In the genomic region with DNA sequence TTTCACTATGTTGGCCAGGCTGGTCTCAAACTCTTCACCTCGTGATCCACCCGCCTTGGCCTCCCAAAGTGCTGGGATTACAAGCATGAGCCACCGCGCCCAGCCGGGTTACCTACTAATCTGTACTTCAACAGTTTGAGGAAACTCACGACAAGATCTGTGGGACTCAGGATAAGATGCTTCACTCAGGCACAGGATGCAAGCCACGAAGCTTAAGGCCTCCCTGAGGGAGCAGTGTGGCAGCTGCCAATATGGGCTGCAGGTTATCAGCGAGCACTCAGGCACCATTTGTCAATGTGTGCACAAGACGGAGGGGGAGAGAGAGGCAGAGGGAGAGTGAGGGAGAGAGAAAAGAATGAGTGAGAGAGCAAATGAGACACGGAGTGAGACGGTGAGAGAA, we compare ENCODE assay signal across 21 cellular contexts.
DNase-seq lines count a peak whose midpoint lies in the region; ATAC-seq lines count a peak whose summit lies in the region.
"Had no signal": no experiment of that assay in that cellular context is flagged by ENCODE, and none has a peak within 500 bp of the region (broad histone marks: within the 10 kb centered on the region; RNA-seq: fewer than 3 reads in every experiment).

No MANE protein-coding gene starts in this region.

- peaks cover 0 to 8% of the 10 kb centered on the region in 2 donors for H3K4me1 ChIP-seq in neuronal stem cell (ENCODE audit: control insufficient read depth in 2 of 2, insufficient read depth in 1 of 2, low read depth in 1 of 2, low read length in 2 of 2)

- H3K4me2 ChIP-seq in neuronal stem cell (ENCODE audit: insufficient read depth, low read length, poor library complexity, severe bottlenecking), result no peak overlapping the region

- no peaks in the 10 kb centered on the region for H3K79me1 ChIP-seq in neuronal stem cell (ENCODE audit: low read depth, low read length)

- no peak overlapping the region for H2BK12ac ChIP-seq in neuronal stem cell (ENCODE audit: low read length)

- H2BK120ac ChIP-seq in neuronal stem cell (ENCODE audit: low read depth, low read length), result no peak overlapping the region

- ATAC-seq in HG02678 (IDR thresholded peaks at IDR 0.05; ENCODE audit: unreplicated experiment), result no peak
- ATAC-seq: K562, Panc1 had no signal

- no peaks in the 10 kb centered on the region for H3K36me3 ChIP-seq in neuronal stem cell (replicated peaks in 1 of 2; ENCODE audit: control insufficient read depth in 2 of 2, insufficient read depth in 2 of 2, low read length in 2 of 2)

- H3K4me3 ChIP-seq in neuronal stem cell (ENCODE audit: low read length in 2 of 2), result peak overlapping the region in 1 of 2 donors; percentile 33
- H3K4me3 ChIP-seq: K562 had no signal

- no peak overlapping the region for H3K9ac ChIP-seq in neuronal stem cell (ENCODE audit: low read depth, low read length, poor library complexity)

- H2AFZ ChIP-seq in neuronal stem cell (ENCODE audit: low read length), result no peak overlapping the region

- no peak overlapping the region for H3K23ac ChIP-seq in neuronal stem cell (ENCODE audit: low read depth, low read length, poor library complexity)

- H2BK5ac ChIP-seq in neuronal stem cell (ENCODE audit: low read length), result no peak overlapping the region

- H3K4ac ChIP-seq in neuronal stem cell (ENCODE audit: low read length), result no peak overlapping the region

- H4K8ac ChIP-seq in neuronal stem cell (ENCODE audit: low read depth, low read length), result no peak overlapping the region

- H3K27ac ChIP-seq in neuronal stem cell (replicated peaks; ENCODE audit: low read length), result no peak overlapping the region
- H3K27ac ChIP-seq: RWPE1 had no signal

- peak overlapping the region; percentile 82 for H4K91ac ChIP-seq in neuronal stem cell (ENCODE audit: low read depth, low read length, poor library complexity)

- H3K14ac ChIP-seq in neuronal stem cell (ENCODE audit: low read length), result no peak overlapping the region

- H2AK5ac ChIP-seq in neuronal stem cell (ENCODE audit: low read depth, low read length), result peak overlapping the region; percentile 13

- no peak overlapping the region for H3K18ac ChIP-seq in neuronal stem cell (ENCODE audit: low read length)

- 100% methylated on average over 2 of the region's 11 CpGs for WGBS in neuronal stem cell (ENCODE audit: extremely low coverage in 2 of 2, insufficient read length in 2 of 2, insufficient replicate concordance in 1 of 2), 2 donors

- H3K27me3 ChIP-seq in neuronal stem cell (ENCODE audit: control insufficient read depth in 3 of 3, insufficient read depth in 3 of 3, low read depth in 1 of 3, low read length in 3 of 3), result peaks cover 0 to 5% (median 0%) of the 10 kb centered on the region in 3 experiments

- peak; percentile 77 for DNase-seq in NCI-H82 (lab: John Stamatoyannopoulos, UW)
- DNase-seq in NCI-H82 treated with DMSO at 0.1 percent for 48 hours (lab: John Stamatoyannopoulos, UW; ENCODE audit: unreplicated experiment), result no peak
- DNase-seq in islet precursor cell, result peak; percentile 38
- no peak for DNase-seq in neuronal stem cell (ENCODE audit: low spot score)
- no peak for DNase-seq in stimulated activated CD8-positive, alpha-beta memory T cell treated with anti-CD3 and anti-CD28 coated beads, Interleukin-4, amount 100 ng/mL, for 48 hours
- DNase-seq in LoVo (ENCODE audit: low spot score), result no peak
- no peak for DNase-seq in NOMO-1 treated with dmso at 0.1 percent for 144 hours (lab: John Stamatoyannopoulos, UW; ENCODE audit: unreplicated experiment)
- DNase-seq: 8988T, Calu3, DND-41, Kasumi-1, NCI-H1694, NCI-H2081, NCI-H345, NCI-H510A treated with DMSO at 0.1 percent for 48 hours, NCI-H774, SHP77 had no signal

- H2BK15ac ChIP-seq in neuronal stem cell (ENCODE audit: low read length), result peak overlapping the region; percentile 39

- H3K9me3 ChIP-seq in neuronal stem cell (replicated peaks in 1 of 2; ENCODE audit: control insufficient read depth in 2 of 2, insufficient read depth in 1 of 2, low read depth in 1 of 2, low read length in 2 of 2), result no peaks in the 10 kb centered on the region

Comparison
In these comparisons a context has a peak if more than half of its experiments do, and no peak if none do; other contexts are left out.
1. DNase-seq: peak in NCI-H82 (single experiment) and islet precursor cell (single experiment); none in NCI-H82 treated with DMSO at 0.1 percent for 48 hours (single experiment), neuronal stem cell (single experiment), stimulated activated CD8-positive, alpha-beta memory T cell treated with anti-CD3 and anti-CD28 coated beads, Interleukin-4, amount 100 ng/mL, for 48 hours (single experiment), LoVo (single experiment) and NOMO-1 treated with dmso at 0.1 percent for 144 hours (single experiment).